In the genomic region with DNA sequence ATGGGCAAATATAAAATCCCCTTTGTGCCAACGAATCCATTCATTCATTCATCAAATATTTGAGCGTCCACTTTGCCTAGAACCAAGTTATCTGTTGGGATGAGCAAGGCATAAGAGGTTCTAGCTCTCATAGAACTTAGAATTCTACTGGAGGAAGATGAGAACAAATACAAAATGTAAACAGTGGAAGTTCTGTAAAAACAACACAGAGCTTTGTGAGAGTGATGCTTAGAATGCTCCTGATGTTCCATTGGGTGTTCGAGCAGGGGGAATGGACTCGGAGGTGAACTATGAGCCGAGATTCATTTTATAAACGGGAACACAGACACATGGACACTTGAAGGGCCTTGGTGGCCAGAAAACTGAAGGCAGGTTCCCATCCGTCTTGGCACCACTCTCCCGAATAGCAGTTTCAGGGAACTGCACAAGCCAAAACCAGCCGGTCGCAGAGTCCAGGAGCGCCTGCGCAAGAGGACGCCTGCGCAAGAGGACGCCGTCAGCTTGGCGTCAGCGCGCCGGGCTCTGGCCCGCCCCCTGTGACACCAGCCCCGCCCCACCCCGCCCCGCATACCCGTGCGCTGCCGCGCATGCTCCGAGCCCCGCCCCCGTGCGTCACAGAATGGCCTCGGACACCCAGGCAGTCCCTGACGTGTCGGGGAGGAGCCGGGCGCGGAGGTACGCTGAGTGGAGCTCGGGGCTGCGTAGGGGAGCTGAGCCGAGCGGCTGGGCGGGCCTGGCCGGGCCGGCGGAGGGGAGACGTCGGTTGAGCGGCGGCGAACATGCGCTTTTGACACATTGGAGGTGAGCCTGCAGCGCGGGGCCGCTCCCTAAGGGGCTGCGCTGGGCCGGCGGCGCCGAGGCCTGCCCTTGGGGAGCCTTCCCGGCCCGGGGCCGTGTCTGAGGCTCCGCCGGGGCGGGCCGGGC, we compare ENCODE assay signal across 8 cellular contexts. TPM values are rescaled to one million over a fixed set of nuclear protein-coding genes. Genes with fewer than 3 reads are reported as not detected.
DNase-seq lines count a peak whose midpoint lies in the region; TF ChIP-seq lines count a peak whose summit lies in the region.

A gene with protein sequence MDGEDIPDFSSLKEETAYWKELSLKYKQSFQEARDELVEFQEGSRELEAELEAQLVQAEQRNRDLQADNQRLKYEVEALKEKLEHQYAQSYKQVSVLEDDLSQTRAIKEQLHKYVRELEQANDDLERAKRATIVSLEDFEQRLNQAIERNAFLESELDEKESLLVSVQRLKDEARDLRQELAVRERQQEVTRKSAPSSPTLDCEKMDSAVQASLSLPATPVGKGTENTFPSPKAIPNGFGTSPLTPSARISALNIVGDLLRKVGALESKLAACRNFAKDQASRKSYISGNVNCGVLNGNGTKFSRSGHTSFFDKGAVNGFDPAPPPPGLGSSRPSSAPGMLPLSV (plus strand): TSS at position 640 of the 924 bp plus-strand sequence. CDS start 8,388 bp downstream, outside the sequence.

- no peaks in the 10 kb centered on the region for H3K9me3 ChIP-seq in neuron (ENCODE audit: low read length)

- peaks cover 15% of the 10 kb centered on the region for H3K36me3 Mint-ChIP-seq in HFFc6 (ENCODE audit: low read depth)

- peak within 1 kb of the TSS; percentile 98 for H3K4me3 Mint-ChIP-seq in HFFc6

- H3K4me1 ChIP-seq in neuron (ENCODE audit: insufficient read depth, low read length), result peaks cover 9% of the 10 kb centered on the region

- no peaks in the 10 kb centered on the region for H3K9me3 Mint-ChIP-seq in HFFc6

- H2AFZ ChIP-seq in neuron (ENCODE audit: low read depth, low read length), result peak within 1 kb of the TSS; percentile 89

- no peaks in the 10 kb centered on the region for H3K27me3 ChIP-seq in neuron (ENCODE audit: insufficient read depth, low read length)

- TF ChIP-seq CTCF in HFFc6 (IDR thresholded peaks at IDR 0.05), result no peak

- H3K27ac Mint-ChIP-seq in HFFc6, result peak within 1 kb of the TSS; percentile 95

- DNase-seq in GM04504 (ENCODE audit: low read depth) (peak; percentile 96), HFFc6 (peak; percentile 96), NAMALWA (ENCODE audit: low spot score) (peak; percentile 93), SK-MEL-5 (ENCODE audit: low read depth, low spot score) (peak; percentile 98), foreskin melanocyte (peak; percentile 90), stromal cell of bone marrow (ENCODE audit: low read depth) (peak; percentile 93)
- peak; percentile 99 for DNase-seq in activated naive CD4-positive, alpha-beta T cell treated with Interleukin-2 at 50 U/mL for 16 hours

- H3K4me3 ChIP-seq in neuron (ENCODE audit: low read length), result peak within 1 kb of the TSS; percentile 88

- H3K4me1 Mint-ChIP-seq in HFFc6 (ENCODE audit: low read depth), result peaks cover 26% of the 10 kb centered on the region

- H3K36me3 ChIP-seq in neuron (ENCODE audit: insufficient read depth, low read length), result no peaks in the 10 kb centered on the region

- in situ Hi-C loops in SK-MEL-5 (cut with HindIII; ENCODE audit: low pct_unique_long_range_greater_than_20kb, low sequenced_read_pairs), result no loop called here

- H3K27me3 Mint-ChIP-seq in HFFc6 (ENCODE audit: insufficient read depth), result peaks cover 1% of the 10 kb centered on the region

RNA-seq across cellular contexts. Expression of the gene that starts here (rescaled TPM):
- total RNA-seq in HFFc6 (2021; fragmentation: NEBNext Ultra II Directional; extraction: Animal tissue kit (Norgen Biotek cat#: 25700)), result 10 to 100 TPM; 65.4 to 79.1 (median 69.2) TPM
- total RNA-seq in SK-MEL-5 (2014; rRNA removed; shearing (Covaris generic)), result 27.7 and 28.6 TPM in 2 replicates
- polyA plus RNA-seq in SK-MEL-5 (2015; cell fraction: cytosol; rRNA removed), result 48.2 and 50.1 TPM in 2 replicates
- 107 and 139 TPM in 2 replicates for polyA plus RNA-seq in SK-MEL-5 (2015; cell fraction: nucleus; rRNA removed)

Comparison
In these comparisons a context has a peak if more than half of its experiments do, and no peak if none do; other contexts are left out.
1. Peak in every context shown above with its lines: DNase-seq and H3K4me3 ChIP-seq.